In the genomic region with DNA sequence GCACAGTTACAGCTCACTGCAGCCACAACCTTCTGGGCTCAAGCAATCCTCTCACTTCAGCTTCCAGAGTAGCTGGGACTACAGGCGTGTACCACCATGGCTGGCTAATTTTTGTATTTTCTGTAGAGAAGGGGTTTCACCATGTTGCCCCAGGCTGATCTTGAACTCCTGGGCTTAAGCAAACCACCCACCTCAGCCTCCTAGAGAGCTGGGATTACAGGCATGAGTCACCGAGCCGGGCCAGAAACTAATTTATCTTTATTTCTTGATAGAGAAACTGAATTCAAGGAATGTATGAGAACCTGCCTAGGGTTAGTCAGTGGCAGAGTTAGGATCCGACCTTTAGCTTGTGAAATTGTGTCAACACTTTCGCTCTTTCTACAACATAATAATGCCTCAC, we compare ENCODE assay signal across 9 cellular contexts. TPM values are rescaled to one million over a fixed set of nuclear protein-coding genes. Genes with fewer than 3 reads are reported as not detected.
A peak's percentile ranks its signal among the peaks of the same experiment; 100 is the strongest.
DNase-seq lines count a peak whose midpoint lies in the region; TF ChIP-seq lines count a peak whose summit lies in the region.
"Had no signal": no experiment of that assay in that cellular context is flagged by ENCODE, and none has a peak within 500 bp of the region (broad histone marks: within the 10 kb centered on the region; RNA-seq: fewer than 3 reads in every experiment).

No MANE protein-coding gene starts in this region.

- H3K36me3 Mint-ChIP-seq in brain: no peaks in the 10 kb centered on the region
- H3K36me3 Mint-ChIP-seq: IgD-negative memory B cell had no signal

- in situ Hi-C loops in ACHN (cut with HindIII; ENCODE audit: low pct_ligation_motif_present, low pct_unique_long_range_greater_than_20kb, low sequenced_read_pairs): no loop called here

- peak overlapping the region in 4 of 5 experiments; percentile 8 to 84 (median 78) for H3K27ac Mint-ChIP-seq in brain
- H3K27ac Mint-ChIP-seq: IgD-negative memory B cell had no signal

- no peak for TF ChIP-seq CTCF in brain (conservative IDR thresholded peaks at IDR 0.05)

- H3K27me3 Mint-ChIP-seq in brain: no peaks in the 10 kb centered on the region
- H3K27me3 Mint-ChIP-seq: IgD-negative memory B cell had no signal

- H3K4me3 Mint-ChIP-seq in brain: peak overlapping the region in 1 of 5 experiments; percentile 46
- H3K4me3 Mint-ChIP-seq: IgD-negative memory B cell had no signal

- peaks cover 19% of the 10 kb centered on the region for H3K4me1 Mint-ChIP-seq in brain
- H3K4me1 Mint-ChIP-seq: IgD-negative memory B cell had no signal

- peaks cover 3 to 14% (median 5%) of the 10 kb centered on the region in 5 experiments for H3K9me3 Mint-ChIP-seq in brain

- DNase-seq in ACHN (peak; percentile 65), M059J (ENCODE audit: low read depth) (peak; percentile 88), left kidney (ENCODE audit: low read depth, low spot score) (peak; percentile 19), NAMALWA (ENCODE audit: low spot score) (no peak), NCI-H2171 treated with DMSO at 0.1 percent for 48 hours (lab: John Stamatoyannopoulos, UW) (no peak), hypothalamus (lab: John Stamatoyannopoulos, UW) (no peak), GM19238 (ENCODE audit: insufficient read length, low spot score) (no peak)

RNA-seq across cellular contexts. Expression of gene ITGAV, which starts 19.3 kb away (rescaled TPM):
- total RNA-seq in M059J (2014; rRNA removed; shearing (Covaris generic)): 45.9 and 69.9 TPM in 2 replicates
- polyA plus RNA-seq in brain (ENCODE audit: insufficient read depth, low read depth, low replicate concordance): 10.7 TPM

Comparison
In these comparisons a context has a peak if more than half of its experiments do, and no peak if none do; other contexts are left out.
1. DNase-seq: peak in ACHN (single experiment), M059J (single experiment) and left kidney (single experiment); none in NAMALWA (single experiment), NCI-H2171 treated with DMSO at 0.1 percent for 48 hours (single experiment), hypothalamus (0 of 51) and GM19238 (single experiment).